22 cellular contexts compared by ENCODE assay signal in genomic region chr11:43866969-43867368, GRCh38.
"Had no signal": no experiment of that assay in that cellular context is flagged by ENCODE, and none has a peak within 500 bp of the region (broad histone marks: within the 10 kb centered on the region; RNA-seq: fewer than 3 reads in every experiment).

No MANE protein-coding gene starts in this region.

- FAIRE-seq: RCC 7860 had no signal

- H3K27ac ChIP-seq: SJSA1, SK-N-MC had no signal

- H3K9me3 ChIP-seq: MG63, SJSA1 had no signal

- H3K4me3 ChIP-seq: MG63, SJSA1, SK-N-MC had no signal

- H3K36me3 ChIP-seq: MG63, SJSA1 had no signal

- DNase-seq: Karpas-422, KG1, MG63, NCI-H1092, NCI-H1105 treated with DMSO at 0.1 percent for 48 hours, NCI-H1417 treated with DMSO at 0.1 percent for 48 hours, NCI-H146, NCI-H187, NCI-H2029, NCI-H2081 treated with DMSO at 0.1 percent for 48 hours, NCI-H2171, NCI-H446, NCI-H510A, NCI-H524 treated with DMSO at 0.1 percent for 48 hours, NCI-H69, NCI-H774, Right ventricle myocardium superior, RPMI8226, SIG-M5 had no signal
